Comparison of ENCODE assay signal across 17 cellular contexts in the genomic region with DNA sequence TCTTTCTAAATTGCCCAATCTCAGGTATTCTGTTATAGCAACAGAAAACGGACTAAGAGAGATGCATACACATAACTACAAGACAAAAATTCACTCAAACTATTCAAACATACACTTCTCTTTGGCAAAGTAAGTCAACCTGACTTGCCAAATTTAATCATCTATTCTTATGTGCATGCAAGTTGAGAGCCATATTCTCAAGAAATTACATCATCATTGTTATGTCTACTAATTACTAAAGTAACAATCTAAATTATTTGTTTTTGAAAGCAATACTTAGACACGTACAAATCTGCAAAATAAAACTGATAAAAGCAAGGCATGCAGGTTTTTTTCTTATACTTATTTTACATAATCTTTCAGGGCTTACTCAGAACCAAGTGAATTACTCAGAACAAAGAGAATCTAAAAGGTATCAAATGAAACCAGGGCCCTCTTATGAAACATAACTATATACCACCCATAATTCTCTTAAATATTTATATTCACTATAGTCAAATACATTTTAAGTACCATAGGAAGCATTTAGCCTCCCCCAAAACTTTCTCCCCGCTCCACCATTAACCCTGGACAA.
DNase-seq lines count a peak whose midpoint lies in the region; ATAC-seq and TF ChIP-seq lines count a peak whose summit lies in the region.
"Had no signal": no experiment of that assay in that cellular context is flagged by ENCODE, and none has a peak within 500 bp of the region (broad histone marks: within the 10 kb centered on the region; RNA-seq: fewer than 3 reads in every experiment).

No MANE protein-coding gene starts in this region.

- ATAC-seq in activated T-cell treated with anti-CD3 and anti-CD28 coated beads, Interleukin-2, amount 50 U/mL, for 72 hours (replicated peaks in 1 of 2) = peak; percentile 63 to 67
- ATAC-seq in activated T-helper 17 cell treated with anti-CD3 and anti-CD28 coated beads, Interleukin-2, amount 50 U/mL, for 72 hours (replicated peaks) = peak; percentile 63

- peak overlapping the region; percentile 93 for H3K27ac Mint-ChIP-seq in activated CD4-positive, alpha-beta memory T cell treated with anti-CD3 and anti-CD28 coated beads for 36 hours
- no peak overlapping the region for H3K27ac Mint-ChIP-seq in activated CD4-positive, alpha-beta memory T cell treated with anti-CD3 and anti-CD28 coated beads, Interleukin-2, amount 10 ng/mL, durations not matched to agents 7 days and 5 days
- H3K27ac Mint-ChIP-seq in activated T-cell treated with anti-CD3 and anti-CD28 coated beads, Interleukin-2, amount 50 U/mL, for 72 hours = peak overlapping the region; percentile 89
- peak overlapping the region; percentile 91 for H3K27ac Mint-ChIP-seq in activated T-helper 17 cell treated with anti-CD3 and anti-CD28 coated beads, Interleukin-2, amount 50 U/mL, for 72 hours
- H3K27ac Mint-ChIP-seq: CD4-positive, alpha-beta memory T cell; HFFc6 had no signal

- DNase-seq in activated CD4-positive, alpha-beta memory T cell treated with anti-CD3 and anti-CD28 coated beads for 36 hours = no peak
- DNase-seq in activated CD4-positive, alpha-beta memory T cell treated with anti-CD3 and anti-CD28 coated beads, Interleukin-2, amount 10 ng/mL, durations not matched to agents 7 days and 5 days = no peak
- DNase-seq in activated T-cell treated with anti-CD3 and anti-CD28 coated beads, Interleukin-2, amount 50 U/mL, for 72 hours = no peak
- DNase-seq in activated T-cell treated with anti-CD3 and anti-CD28 coated beads, Interleukin-2, amount 50 U/mL, for 48 hours = no peak
- no peak for DNase-seq in effector CD4-positive, alpha-beta T cell
- no peak for DNase-seq in NCI-H82 (lab: John Stamatoyannopoulos, UW)
- DNase-seq: C1 segment of cervical spinal cord; Calu3; CD4-positive, alpha-beta memory T cell; COR-L47; DMS53; DMS79 treated with DMSO at 0.1 percent for 48 hours; GF-D8; GOT3; HFFc6 had no signal

- no peaks in the 10 kb centered on the region for H3K27me3 Mint-ChIP-seq in activated CD4-positive, alpha-beta memory T cell treated with anti-CD3 and anti-CD28 coated beads for 36 hours
- H3K27me3 Mint-ChIP-seq in activated CD4-positive, alpha-beta memory T cell treated with anti-CD3 and anti-CD28 coated beads, Interleukin-2, amount 10 ng/mL, durations not matched to agents 7 days and 5 days = no peaks in the 10 kb centered on the region
- H3K27me3 Mint-ChIP-seq in activated T-cell treated with anti-CD3 and anti-CD28 coated beads, Interleukin-2, amount 50 U/mL, for 72 hours (ENCODE audit: low read depth) = no peaks in the 10 kb centered on the region
- H3K27me3 Mint-ChIP-seq in activated T-helper 17 cell treated with anti-CD3 and anti-CD28 coated beads, Interleukin-2, amount 50 U/mL, for 72 hours = no peaks in the 10 kb centered on the region
- H3K27me3 Mint-ChIP-seq: CD4-positive, alpha-beta memory T cell had no signal

- no peaks in the 10 kb centered on the region for H3K9me3 Mint-ChIP-seq in activated CD4-positive, alpha-beta memory T cell treated with anti-CD3 and anti-CD28 coated beads for 36 hours
- no peaks in the 10 kb centered on the region for H3K9me3 Mint-ChIP-seq in activated CD4-positive, alpha-beta memory T cell treated with anti-CD3 and anti-CD28 coated beads, Interleukin-2, amount 10 ng/mL, durations not matched to agents 7 days and 5 days
- H3K9me3 Mint-ChIP-seq in activated T-cell treated with anti-CD3 and anti-CD28 coated beads, Interleukin-2, amount 50 U/mL, for 72 hours = no peaks in the 10 kb centered on the region
- H3K9me3 Mint-ChIP-seq in activated T-helper 17 cell treated with anti-CD3 and anti-CD28 coated beads, Interleukin-2, amount 50 U/mL, for 72 hours = peaks cover 8% of the 10 kb centered on the region
- H3K9me3 Mint-ChIP-seq: CD4-positive, alpha-beta memory T cell; HFFc6 had no signal

- H3K4me1 Mint-ChIP-seq in activated CD4-positive, alpha-beta memory T cell treated with anti-CD3 and anti-CD28 coated beads for 36 hours (ENCODE audit: low read depth) = peaks cover 56% of the 10 kb centered on the region
- peaks cover 35% of the 10 kb centered on the region for H3K4me1 Mint-ChIP-seq in activated CD4-positive, alpha-beta memory T cell treated with anti-CD3 and anti-CD28 coated beads, Interleukin-2, amount 10 ng/mL, durations not matched to agents 7 days and 5 days
- peaks cover 18% of the 10 kb centered on the region for H3K4me1 Mint-ChIP-seq in activated T-cell treated with anti-CD3 and anti-CD28 coated beads, Interleukin-2, amount 50 U/mL, for 72 hours (ENCODE audit: low read depth)
- H3K4me1 Mint-ChIP-seq in activated T-helper 17 cell treated with anti-CD3 and anti-CD28 coated beads, Interleukin-2, amount 50 U/mL, for 72 hours = peaks cover 43% of the 10 kb centered on the region
- H3K4me1 Mint-ChIP-seq: CD4-positive, alpha-beta memory T cell had no signal

- POLR2A ChIA-PET in activated CD4-positive, alpha-beta memory T cell treated with anti-CD3 and anti-CD28 coated beads for 36 hours (lab: Charles Lee) = no interaction called here
- POLR2A ChIA-PET in activated CD4-positive, alpha-beta memory T cell treated with anti-CD3 and anti-CD28 coated beads, Interleukin-2, amount 10 ng/mL, durations not matched to agents 7 days and 5 days (lab: Charles Lee) = no interaction called here

- peaks cover 17% of the 10 kb centered on the region for H3K36me3 Mint-ChIP-seq in activated CD4-positive, alpha-beta memory T cell treated with anti-CD3 and anti-CD28 coated beads for 36 hours
- peaks cover 4% of the 10 kb centered on the region for H3K36me3 Mint-ChIP-seq in activated CD4-positive, alpha-beta memory T cell treated with anti-CD3 and anti-CD28 coated beads, Interleukin-2, amount 10 ng/mL, durations not matched to agents 7 days and 5 days (ENCODE audit: low read depth)
- peaks cover 0 to 2% of the 10 kb centered on the region in 2 donors for H3K36me3 Mint-ChIP-seq in activated T-cell treated with anti-CD3 and anti-CD28 coated beads, Interleukin-2, amount 50 U/mL, for 72 hours (ENCODE audit: insufficient read depth in 2 of 2)
- peaks cover 21% of the 10 kb centered on the region for H3K36me3 Mint-ChIP-seq in activated T-helper 17 cell treated with anti-CD3 and anti-CD28 coated beads, Interleukin-2, amount 50 U/mL, for 72 hours (ENCODE audit: low read depth)

- CTCF ChIA-PET in activated CD4-positive, alpha-beta memory T cell treated with anti-CD3 and anti-CD28 coated beads for 36 hours (lab: Charles Lee) = no interaction called here
- CTCF ChIA-PET in activated CD4-positive, alpha-beta memory T cell treated with anti-CD3 and anti-CD28 coated beads, Interleukin-2, amount 10 ng/mL, durations not matched to agents 7 days and 5 days (lab: Charles Lee) = no interaction called here

- peak; percentile 34 for TF ChIP-seq POLR2A in GM19193 (IDR thresholded peaks at IDR 0.05; ENCODE audit: extremely low read depth, insufficient read depth, insufficient read length)

- no peak overlapping the region for H3K4me3 Mint-ChIP-seq in activated CD4-positive, alpha-beta memory T cell treated with anti-CD3 and anti-CD28 coated beads for 36 hours
- no peak overlapping the region for H3K4me3 Mint-ChIP-seq in activated CD4-positive, alpha-beta memory T cell treated with anti-CD3 and anti-CD28 coated beads, Interleukin-2, amount 10 ng/mL, durations not matched to agents 7 days and 5 days
- H3K4me3 Mint-ChIP-seq in activated T-cell treated with anti-CD3 and anti-CD28 coated beads, Interleukin-2, amount 50 U/mL, for 72 hours = peak overlapping the region in 1 of 2 donors; percentile 60
- peak overlapping the region; percentile 57 for H3K4me3 Mint-ChIP-seq in activated T-helper 17 cell treated with anti-CD3 and anti-CD28 coated beads, Interleukin-2, amount 50 U/mL, for 72 hours
- H3K4me3 Mint-ChIP-seq: CD4-positive, alpha-beta memory T cell; HFFc6 had no signal

- intact Hi-C loops in activated CD4-positive, alpha-beta memory T cell treated with anti-CD3 and anti-CD28 coated beads for 36 hours (cut with micrococcal nuclease) = no loop called here
